ENCODE assay signal across 8 cellular contexts in the genomic region with DNA sequence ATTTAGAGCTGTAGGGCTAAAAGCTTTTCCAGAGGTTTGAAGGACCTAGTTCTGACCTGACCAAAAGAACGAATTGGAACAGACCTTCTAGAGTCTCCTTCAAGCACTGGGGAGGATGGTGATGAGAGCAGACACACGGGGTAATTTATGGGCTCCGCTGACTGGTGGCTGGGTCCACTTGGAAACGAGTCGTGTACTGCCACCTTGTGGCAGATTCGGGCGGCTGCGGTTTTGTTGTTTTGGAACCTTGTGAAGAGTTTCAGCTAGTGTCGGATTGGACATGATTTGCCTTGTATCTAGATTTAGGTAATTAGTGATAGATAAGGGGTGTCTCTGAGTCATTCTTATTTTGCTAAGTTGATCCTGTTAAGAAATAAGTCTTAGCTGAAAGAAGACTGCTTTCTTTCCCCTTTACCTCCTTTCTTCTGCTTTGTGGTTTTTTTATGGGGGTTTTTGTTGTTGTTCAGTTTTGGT.
DNase-seq lines count a peak whose midpoint lies in the region; ATAC-seq and TF ChIP-seq lines count a peak whose summit lies in the region.

No MANE protein-coding gene starts in this region.

- H3K4me1 ChIP-seq in prostate gland (replicated peaks) (no peaks in the 10 kb centered on the region), uterus (no peaks in the 10 kb centered on the region)

- H3K36me3 ChIP-seq in prostate gland (no peaks in the 10 kb centered on the region), uterus (no peaks in the 10 kb centered on the region)

- H3K9me3 ChIP-seq in prostate gland (no peaks in the 10 kb centered on the region), uterus (no peaks in the 10 kb centered on the region)

- DNase-seq in GM12865 (ENCODE audit: low read depth) (peak; percentile 87), NCI-H1436 (lab: John Stamatoyannopoulos, UW) (peak; percentile 92), T follicular helper cell (ENCODE audit: low read depth) (peak; percentile 63), cardiac septum (ENCODE audit: low spot score) (peak; percentile 84), prostate gland (ENCODE audit: low spot score) (peak; percentile 77), uterus (peak; percentile 72 to 76)
- DNase-seq in activated naive CD8-positive, alpha-beta T cell treated with anti-CD3 and anti-CD28 coated beads, Interleukin-2, amount 50 U/mL, for 16 hours (ENCODE audit: low read depth, low spot score), result peak; percentile 48

- 4% methylated on average over 9 of the region's 9 CpGs for WGBS in prostate gland

- intact Hi-C loops in cardiac septum (cut with DNase I) (loop anchor here (2.0 kb wide), 1 partner anchor 419 kb away; no protein-coding TSS in a partner anchor), prostate gland (cut with DNase I) (loop anchor here (1.0 kb wide), 1 partner anchor 418 kb away; no protein-coding TSS in a partner anchor), uterus (cut with DNase I; ENCODE audit: low total_unique reads) (loop anchor here (10.0 kb wide), 1 partner anchor 443 kb away; a partner anchor contains a TSS)

- no peak overlapping the region for H3K4me3 ChIP-seq in GM12865 (ENCODE audit: low read depth, low read length)
- no peak overlapping the region for H3K4me3 ChIP-seq in prostate gland
- no peak overlapping the region for H3K4me3 ChIP-seq in uterus

- TF ChIP-seq POLR2A in prostate gland (IDR thresholded peaks at IDR 0.05) (no peak), uterus (IDR thresholded peaks at IDR 0.05) (no peak)

- no peaks in the 10 kb centered on the region for H3K27me3 ChIP-seq in prostate gland (replicated peaks; ENCODE audit: insufficient read depth)
- H3K27me3 ChIP-seq in uterus, result no peaks in the 10 kb centered on the region

- ATAC-seq in HG03354 (IDR thresholded peaks at IDR 0.05; ENCODE audit: poor library complexity, severe bottlenecking, unreplicated experiment), result no peak

- TF ChIP-seq CTCF in GM12865 (IDR thresholded peaks at IDR 0.05; ENCODE audit: insufficient read depth, low read depth, low read length, missing control alignments), result peak; percentile 82
- TF ChIP-seq CTCF in prostate gland (IDR thresholded peaks at IDR 0.05), result peak; percentile 78 to 90 (median 82)
- TF ChIP-seq CTCF in uterus (IDR thresholded peaks at IDR 0.05), result peak; percentile 61 to 84 (median 76)

- H3K27ac ChIP-seq in prostate gland, result no peak overlapping the region
- no peak overlapping the region for H3K27ac ChIP-seq in uterus
